ENCODE assay signal across 17 cellular contexts in the genomic region with DNA sequence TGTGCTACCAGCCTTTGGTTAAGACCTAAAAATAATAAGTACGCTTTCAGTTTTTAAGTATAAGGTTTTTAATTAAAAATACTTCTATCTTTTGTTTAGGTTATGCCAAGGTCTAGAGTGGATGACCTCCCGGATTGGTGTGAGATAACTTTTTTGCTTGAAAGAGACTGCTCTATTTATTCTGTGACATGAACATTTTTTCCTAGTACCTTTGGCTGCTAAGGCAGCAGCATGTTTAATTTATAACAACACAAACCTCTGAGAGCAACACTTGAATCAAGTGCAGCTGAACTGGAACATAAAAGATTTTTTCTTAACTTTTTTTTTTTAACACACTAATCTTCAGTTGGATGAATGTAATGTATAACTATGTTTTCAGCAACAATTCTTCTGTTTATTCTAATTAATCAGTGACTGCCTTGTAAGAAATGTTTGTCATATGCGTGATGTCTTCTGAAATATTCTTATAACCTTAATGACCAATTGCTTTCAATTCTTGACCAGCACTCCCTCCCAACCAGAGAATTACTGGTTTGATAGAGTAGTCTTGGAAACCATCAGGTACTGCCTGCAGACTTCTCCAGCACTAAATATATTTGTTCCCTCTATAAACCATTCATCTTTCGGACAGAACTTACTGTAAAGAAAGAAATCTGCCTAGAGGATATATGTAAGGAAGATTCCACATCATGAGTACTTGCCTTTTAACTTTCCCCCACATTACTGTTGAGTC. TPM values are rescaled to one million over a fixed set of nuclear protein-coding genes. Genes with fewer than 3 reads are reported as not detected.
A peak's percentile ranks its signal among the peaks of the same experiment; 100 is the strongest.
DNase-seq lines count a peak whose midpoint lies in the region; ATAC-seq, FAIRE-seq and TF ChIP-seq lines count a peak whose summit lies in the region.
"Had no signal": no experiment of that assay in that cellular context is flagged by ENCODE, and none has a peak within 500 bp of the region (broad histone marks: within the 10 kb centered on the region; RNA-seq: fewer than 3 reads in every experiment).

No MANE protein-coding gene starts in this region.

- H3K27ac Mint-ChIP-seq in MCF 10A (ENCODE audit: low read depth, unreplicated experiment) (no peak overlapping the region), type B pancreatic cell (no peak overlapping the region)
- H3K27ac Mint-ChIP-seq: CD4-positive, alpha-beta memory T cell; H9 had no signal

- H4K20me1 ChIP-seq in K562 (replicated peaks; ENCODE audit: control insufficient read depth, insufficient read depth, low read length) = no peaks in the 10 kb centered on the region

- H3K4me1 ChIP-seq in breast epithelium = no peaks in the 10 kb centered on the region
- no peaks in the 10 kb centered on the region for H3K4me1 ChIP-seq in K562 (replicated peaks in 1 of 2; ENCODE audit: control insufficient read depth in 2 of 2, insufficient read depth in 2 of 2, low read length in 2 of 2)
- H3K4me1 ChIP-seq in lower lobe of right lung = no peaks in the 10 kb centered on the region
- H3K4me1 ChIP-seq: A549, BLaER1 had no signal

- H3K4me3 Mint-ChIP-seq in MCF 10A (ENCODE audit: unreplicated experiment) (no peak overlapping the region), type B pancreatic cell (no peak overlapping the region)
- H3K4me3 Mint-ChIP-seq: CD14-positive monocyte; CD4-positive, alpha-beta memory T cell; H9 had no signal

- H3K9me3 Mint-ChIP-seq in MCF 10A (ENCODE audit: unreplicated experiment) = no peaks in the 10 kb centered on the region
- no peaks in the 10 kb centered on the region for H3K9me3 Mint-ChIP-seq in type B pancreatic cell
- H3K9me3 Mint-ChIP-seq: CD14-positive monocyte; CD4-positive, alpha-beta memory T cell; H9 had no signal

- FAIRE-seq in K562 (lab: Jason Lieb, UNC) = no peak
- FAIRE-seq: A549, H1 had no signal

- no peaks in the 10 kb centered on the region for H3K79me2 ChIP-seq in K562 (ENCODE audit: control insufficient read depth, insufficient read depth, low read length)

- H3K27me3 Mint-ChIP-seq in MCF 10A (ENCODE audit: insufficient read depth, unreplicated experiment) = no peaks in the 10 kb centered on the region
- no peaks in the 10 kb centered on the region for H3K27me3 Mint-ChIP-seq in type B pancreatic cell
- H3K27me3 Mint-ChIP-seq: CD4-positive, alpha-beta memory T cell had no signal

- POLR2A ChIA-PET in MCF 10A (lab: Yijun Ruan, JAX) = interaction anchor here (1.0 to 1.2 kb wide), 3 partner anchors 8 to 17 kb away, joined by 3 to 6 read pairs (median 5); no protein-coding TSS in a partner anchor
- POLR2A ChIA-PET in K562 (lab: Yijun Ruan, JAX) = no interaction called here

- H3K27ac ChIP-seq in breast epithelium (no peak overlapping the region), K562 (ENCODE audit: extremely low read depth, low read depth, low read length) (no peak overlapping the region), lower lobe of right lung (peak overlapping the region; percentile 42)
- H3K27ac ChIP-seq: 22Rv1, A549, BLaER1 had no signal

- H3K36me3 Mint-ChIP-seq in MCF 10A (ENCODE audit: insufficient read depth, unreplicated experiment) = peaks cover 37% of the 10 kb centered on the region
- peaks cover 26% of the 10 kb centered on the region for H3K36me3 Mint-ChIP-seq in type B pancreatic cell

- CTCF ChIA-PET in MCF 10A (lab: Yijun Ruan, JAX) = no interaction called here
- CTCF ChIA-PET in K562 (lab: Yijun Ruan, JAX; ENCODE audit: low intra/inter-chr PET ratio) = no interaction called here

- ATAC-seq in K562 (no peak), lower lobe of right lung (peak; percentile 60 to 89)
- ATAC-seq: A549 had no signal

- TF ChIP-seq RAD21 in K562 (CRISPR knock-in tag; conservative IDR thresholded peaks at IDR 0.05 in 1 of 2, IDR thresholded peaks at IDR 0.05 in 1 of 2) = no peak

- H3K4me2 ChIP-seq in K562 (ENCODE audit: insufficient read depth, low read length) = no peak overlapping the region
- H3K4me2 ChIP-seq: A549, BLaER1 had no signal

- no peak overlapping the region for H2AFZ ChIP-seq in K562 (ENCODE audit: low read depth, low read length)

- BruUV-seq in MCF 10A (replicated peaks; lab: Mats Ljungman, UMichigan) (TSS peak; percentile 9), K562 (replicated peaks; lab: Mats Ljungman, UMichigan) (TSS peak; percentile 2)

- no peaks in the 10 kb centered on the region for H3K4me1 Mint-ChIP-seq in MCF 10A (ENCODE audit: insufficient read depth, unreplicated experiment)
- no peaks in the 10 kb centered on the region for H3K4me1 Mint-ChIP-seq in type B pancreatic cell (ENCODE audit: unreplicated experiment)
- H3K4me1 Mint-ChIP-seq: CD14-positive monocyte, H9 had no signal

- in situ Hi-C loops in K562 (cut with MboI) = no loop called here

- no peak for TF ChIP-seq EP300 in K562 (IDR thresholded peaks at IDR 0.05; ENCODE audit: low read length)

- no peaks in the 10 kb centered on the region for H3K27me3 ChIP-seq in breast epithelium
- no peaks in the 10 kb centered on the region for H3K27me3 ChIP-seq in K562 (ENCODE audit: control insufficient read depth in 2 of 2, insufficient read depth in 2 of 2, low read length in 2 of 2)
- H3K27me3 ChIP-seq in lower lobe of right lung (ENCODE audit: low read depth) = no peaks in the 10 kb centered on the region
- H3K27me3 ChIP-seq: BLaER1 had no signal

- TF ChIP-seq CTCF in MCF 10A (IDR thresholded peaks at IDR 0.05; ENCODE audit: unreplicated experiment) = no peak
- no peak for TF ChIP-seq CTCF in breast epithelium (IDR thresholded peaks at IDR 0.05)
- no peak for TF ChIP-seq CTCF in K562 (IDR thresholded peaks at IDR 0.05 in 2 of 3, conservative IDR thresholded peaks at IDR 0.05 in 1 of 3; ENCODE audit: insufficient read depth in 2 of 3, low read depth in 1 of 3, low read length in 3 of 3)
- TF ChIP-seq CTCF in lower lobe of right lung (IDR thresholded peaks at IDR 0.05) = no peak
- TF ChIP-seq CTCF in type B pancreatic cell (conservative IDR thresholded peaks at IDR 0.05) = no peak

- no peak overlapping the region for H3K4me3 ChIP-seq in breast epithelium
- no peak overlapping the region for H3K4me3 ChIP-seq in K562
- no peak overlapping the region for H3K4me3 ChIP-seq in lower lobe of right lung
- H3K4me3 ChIP-seq: A549, BLaER1 had no signal

- 97% methylated on average over 4 of the region's 4 CpGs for WGBS in K562 (ENCODE audit: insufficient coverage, low coverage, missing lambda C conversion rate)

- DNase-seq in MCF 10A (ENCODE audit: unreplicated experiment) (no peak), breast epithelium (ENCODE audit: low spot score in 2 of 2) (no peak), K562 (ENCODE audit: extremely low read depth in 1 of 4, low spot score in 3 of 4) (no peak), lower lobe of right lung (no peak), mucosa of gallbladder (ENCODE audit: low spot score) (no peak), type B pancreatic cell (ENCODE audit: extremely low spot score, unreplicated experiment) (no peak), medulla oblongata (ENCODE audit: extremely low spot score) (no peak)
- DNase-seq: CD4-positive, alpha-beta memory T cell; DMS153; DMS79; GDM1; H9 had no signal

- intact Hi-C loops in MCF 10A (cut with micrococcal nuclease) (no loop called here), breast epithelium (cut with DNase I; ENCODE audit: low total_unique reads) (no loop called here), K562 (cut with micrococcal nuclease) (no loop called here), lower lobe of right lung (cut with DNase I) (no loop called here)

- H3K36me3 ChIP-seq in breast epithelium (peaks cover 9% of the 10 kb centered on the region), K562 (ENCODE audit: control insufficient read depth, insufficient read depth, low read length) (peaks cover 60% of the 10 kb centered on the region), lower lobe of right lung (peaks cover 49% of the 10 kb centered on the region)

- H3K9me3 ChIP-seq in breast epithelium (no peaks in the 10 kb centered on the region), K562 (replicated peaks; ENCODE audit: control insufficient read depth, insufficient read depth, low read depth, low read length) (no peaks in the 10 kb centered on the region), lower lobe of right lung (no peaks in the 10 kb centered on the region)
- H3K9me3 ChIP-seq: A549, BLaER1 had no signal

- no peaks in the 10 kb centered on the region for H3K9me1 ChIP-seq in K562 (ENCODE audit: control insufficient read depth, insufficient read depth, low read length)

- no peak for TF ChIP-seq POLR2A in breast epithelium (IDR thresholded peaks at IDR 0.05)
- no peak for TF ChIP-seq POLR2A in K562 (conservative IDR thresholded peaks at IDR 0.05)

- H3K9ac ChIP-seq in K562 (ENCODE audit: insufficient read depth in 1 of 2, low read depth in 2 of 2, low read length in 2 of 2) = no peak overlapping the region
- H3K9ac ChIP-seq: BLaER1 had no signal

RNA-seq across cellular contexts. Expression of a gene that starts 16.0 kb away (rescaled TPM):
- 22.0 and 23.1 TPM in 2 replicates for total RNA-seq in MCF 10A (2022)
- 10 to 100 TPM in 2 of 3 donors, 1 to 10 TPM in 1; 7.8 to 23.6 (median 15.4) TPM for total RNA-seq in breast epithelium
- 5.3 and 20.2 TPM in 2 replicates for total RNA-seq in K562 (2011; cell fraction: chromatin; rRNA removed; ENCODE audit: low replicate concordance)
- 3.5 and 4.5 TPM in 2 replicates for total RNA-seq in K562 (2011; cell fraction: nucleolus; rRNA removed)
- total RNA-seq in K562 (2011; cell fraction: nucleoplasm; rRNA removed) = 10.7 and 22.4 TPM in 2 replicates
- total RNA-seq in K562 (2014; rRNA removed) = 8.4 and 10.0 TPM in 2 replicates
- total RNA-seq in K562 (2014; rRNA removed; fragmentation: Illumina TruSeq; extraction: Trizol) = 22.2 and 24.6 TPM in 2 replicates
- total RNA-seq in K562 (2015; rRNA removed; fragmentation: Illumina TruSeq; extraction: Trizol) = 15.7 and 17.7 TPM in 2 replicates
- total RNA-seq in K562 (2021) = 14.1 and 15.1 TPM in 2 replicates
- 16.2 and 20.4 TPM in 2 replicates for polyA plus RNA-seq in K562 (2011; rRNA removed)
- polyA plus RNA-seq in K562 (2011; cell fraction: cytosol; rRNA removed) = 2.2 and 6.8 TPM in 2 replicates
- polyA plus RNA-seq in K562 (2011; cell fraction: nucleus; rRNA removed) = 7.5 and 12.7 TPM in 2 replicates
- polyA plus RNA-seq in K562 (2012) = 9.3 and 12.0 TPM in 2 replicates
- polyA plus RNA-seq in K562 (2014; fragmentation: Illumina TruSeq; extraction: Trizol) = 12.6 and 15.2 TPM in 2 replicates
- 1 to 10 TPM; 4.1 to 4.7 TPM for polyA plus RNA-seq in K562 (2014; fragmentation: Nextera tagmentation; extraction: Ambion mirVana)
- 7.4 and 8.3 TPM in 2 replicates for polyA plus RNA-seq in K562 (2014; rRNA removed)
- 36.9 and 41.1 TPM in 2 replicates for polyA minus RNA-seq in K562 (2011; rRNA and poly(A)+ RNA removed)
- polyA minus RNA-seq in K562 (2011; cell fraction: cytosol; rRNA and poly(A)+ RNA removed) = 11.4 and 16.8 TPM in 2 replicates
- 9.4 and 18.7 TPM in 2 replicates for polyA minus RNA-seq in K562 (2011; cell fraction: nucleus; rRNA and poly(A)+ RNA removed)
- 10.6 TPM for total RNA-seq in lower lobe of right lung
- total RNA-seq in mucosa of gallbladder = 15.0 TPM
- total RNA-seq in type B pancreatic cell (ENCODE audit: low replicate concordance) = 34.9 and 38.0 TPM in 2 replicates

RNA-seq across cellular contexts. Expression of a gene that starts 23.8 kb away (rescaled TPM):
- 16.0 and 16.2 TPM in 2 replicates for total RNA-seq in MCF 10A (2022)
- total RNA-seq in breast epithelium = 10 to 100 TPM; 11.8 to 28.4 (median 18.0) TPM
- 30.4 and 86.1 TPM in 2 replicates for total RNA-seq in K562 (2011; cell fraction: chromatin; rRNA removed; ENCODE audit: low replicate concordance)
- 27.7 and 31.2 TPM in 2 replicates for total RNA-seq in K562 (2011; cell fraction: nucleolus; rRNA removed)
- total RNA-seq in K562 (2011; cell fraction: nucleoplasm; rRNA removed) = 41.6 and 42.2 TPM in 2 replicates
- 15.8 and 20.7 TPM in 2 replicates for total RNA-seq in K562 (2014; rRNA removed)
- 31.9 and 35.6 TPM in 2 replicates for total RNA-seq in K562 (2014; rRNA removed; fragmentation: Illumina TruSeq; extraction: Trizol)
- total RNA-seq in K562 (2015; rRNA removed; fragmentation: Illumina TruSeq; extraction: Trizol) = 23.1 and 24.4 TPM in 2 replicates
- total RNA-seq in K562 (2021) = 15.8 and 18.9 TPM in 2 replicates
- polyA plus RNA-seq in K562 (2011; rRNA removed) = 27.4 and 33.1 TPM in 2 replicates
- 7.0 and 15.7 TPM in 2 replicates for polyA plus RNA-seq in K562 (2011; cell fraction: cytosol; rRNA removed)
- polyA plus RNA-seq in K562 (2011; cell fraction: nucleus; rRNA removed) = 32.9 and 39.6 TPM in 2 replicates
- 14.8 and 18.6 TPM in 2 replicates for polyA plus RNA-seq in K562 (2012)
- 22.6 and 24.2 TPM in 2 replicates for polyA plus RNA-seq in K562 (2014; fragmentation: Illumina TruSeq; extraction: Trizol)
- polyA plus RNA-seq in K562 (2014; fragmentation: Nextera tagmentation; extraction: Ambion mirVana) = 10 to 100 TPM; 12.5 to 19.1 TPM
- 26.3 and 26.6 TPM in 2 replicates for polyA plus RNA-seq in K562 (2014; rRNA removed)
- 47.2 and 48.6 TPM in 2 replicates for polyA minus RNA-seq in K562 (2011; rRNA and poly(A)+ RNA removed)
- polyA minus RNA-seq in K562 (2011; cell fraction: cytosol; rRNA and poly(A)+ RNA removed) = 16.2 and 21.6 TPM in 2 replicates
- polyA minus RNA-seq in K562 (2011; cell fraction: nucleus; rRNA and poly(A)+ RNA removed) = 40.3 and 79.2 TPM in 2 replicates
- 13.1 TPM for total RNA-seq in lower lobe of right lung
- 13.5 TPM for total RNA-seq in mucosa of gallbladder
- total RNA-seq in type B pancreatic cell (ENCODE audit: low replicate concordance) = 10.6 and 14.3 TPM in 2 replicates
